Comparison of ENCODE assay signal across 1 cellular context in genomic region chr1:188343914-188344313, GRCh38.
TF ChIP-seq lines count a peak whose summit lies in the region.

No MANE protein-coding gene starts in this region.

TF ChIP-seq in GM12878, 131 proteins besides CTCF, POLR2A, EP300 and RAD21:
- TF ChIP-seq BCL11A (IDR thresholded peaks at IDR 0.05; ENCODE audit: low read depth, low read length) (no peak), GATAD2B (conservative IDR thresholded peaks at IDR 0.05; ENCODE audit: low read depth) (no peak), ZNF687 (IDR thresholded peaks at IDR 0.05) (no peak), ZBTB33 (IDR thresholded peaks at IDR 0.05) (no peak), EZH2 (IDR thresholded peaks at IDR 0.05; ENCODE audit: borderline replicate concordance, control insufficient read depth, low read depth, low read length) (no peak)
TF ChIP-seq in GM12878: peak in this region for 0.
